In the genomic region with DNA sequence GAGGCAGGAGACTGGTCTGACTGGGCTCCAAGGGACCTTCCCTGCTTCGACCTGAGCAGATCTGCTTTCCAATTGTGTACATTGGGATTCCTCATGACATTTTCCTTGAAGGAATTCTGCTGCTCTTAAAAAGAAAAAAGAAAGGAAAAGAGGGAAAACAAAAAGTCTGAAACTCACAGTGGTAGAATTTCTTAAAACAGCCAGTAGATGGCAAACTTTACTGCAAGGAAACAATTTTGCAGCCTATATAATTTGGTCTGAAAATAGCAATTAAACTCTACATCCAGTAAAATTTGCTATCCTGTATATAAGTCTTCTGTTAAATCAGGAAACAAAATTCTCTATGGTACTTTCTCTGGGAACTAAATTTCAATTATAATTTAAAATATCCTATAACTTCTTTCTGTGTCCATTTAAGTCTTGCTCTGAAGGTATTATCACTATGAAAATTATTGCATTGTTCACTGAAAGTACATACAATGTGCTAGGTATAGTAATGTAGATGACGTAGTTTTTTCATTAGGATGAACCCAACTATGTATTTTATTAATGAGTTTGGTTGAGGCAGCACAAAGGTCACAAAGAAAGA, we compare ENCODE assay signal across 9 cellular contexts. TPM values are rescaled to one million over a fixed set of nuclear protein-coding genes. Genes with fewer than 3 reads are reported as not detected.
DNase-seq lines count a peak whose midpoint lies in the region; ATAC-seq, FAIRE-seq and TF ChIP-seq lines count a peak whose summit lies in the region.
"Had no signal": no experiment of that assay in that cellular context is flagged by ENCODE, and none has a peak within 500 bp of the region (broad histone marks: within the 10 kb centered on the region; RNA-seq: fewer than 3 reads in every experiment).

No MANE protein-coding gene starts in this region.

- peak; percentile 48 for TF ChIP-seq RAD21 in IMR-90 (IDR thresholded peaks at IDR 0.05; ENCODE audit: low read length)
- peak; percentile 41; the same call in 1 of the 2 replicates for TF ChIP-seq RAD21 in GM12878 (IDR thresholded peaks at IDR 0.05; ENCODE audit: insufficient read depth, low read depth, low read length)

- RAD21 ChIA-PET in GM12878 (lab: Charles Lee; ENCODE audit: unreplicated experiment), result interaction anchor here (2.3 kb wide), 1 partner anchor 148 kb away, joined by 10 read pairs; no protein-coding TSS in a partner anchor

- H3K14ac ChIP-seq in IMR-90 (replicated peaks; ENCODE audit: low read depth, low read length), result no peak overlapping the region
- no peak overlapping the region for H3K14ac ChIP-seq in neuronal stem cell (ENCODE audit: low read length)

- dilution Hi-C loops in IMR-90 (cut with HindIII; ENCODE audit: low sequenced_read_pairs, unreplicated experiment), result no loop called here

- no peaks in the 10 kb centered on the region for H3K9me1 ChIP-seq in IMR-90 (ENCODE audit: insufficient read depth, low read length)

- WGBS in IMR-90 (ENCODE audit: extremely low coverage in 2 of 2, insufficient read length in 1 of 2), 2 experiments, result no CpG with 5 or more reads among the region's 2 CpGs
- 3% methylated on average over 2 of the region's 2 CpGs for WGBS in GM12878 (ENCODE audit: insufficient coverage, insufficient replicate concordance, low lambda C conversion rate, missing lambda C conversion rate)
- WGBS in neuronal stem cell (ENCODE audit: extremely low coverage in 2 of 2, insufficient read length in 2 of 2, insufficient replicate concordance in 1 of 2), 2 donors, result no CpG with 5 or more reads among the region's 2 CpGs

- in situ Hi-C loops in IMR-90 (cut with MboI; ENCODE audit: low sequenced_read_pairs), result no loop called here
- in situ Hi-C loops in GM12878 (cut with MboI), result no loop called here

- no peaks in the 10 kb centered on the region for H3K27me3 ChIP-seq in GM06990 (replicated peaks; ENCODE audit: control insufficient read depth, insufficient read depth, low read length)
- H3K27me3 ChIP-seq in IMR-90 (ENCODE audit: control insufficient read depth, insufficient read depth, low read length), result peaks cover 6% of the 10 kb centered on the region
- H3K27me3 ChIP-seq in GM12878 (replicated peaks in 1 of 2; ENCODE audit: control insufficient read depth in 2 of 2, insufficient read depth in 2 of 2, low read length in 1 of 2), result no peaks in the 10 kb centered on the region
- no peaks in the 10 kb centered on the region for H3K27me3 ChIP-seq in neuronal stem cell (ENCODE audit: control insufficient read depth in 3 of 3, insufficient read depth in 3 of 3, low read depth in 1 of 3, low read length in 3 of 3)

- H3K79me1 ChIP-seq in IMR-90 (ENCODE audit: low read depth in 1 of 2, low read length in 2 of 2), result no peaks in the 10 kb centered on the region
- no peaks in the 10 kb centered on the region for H3K79me1 ChIP-seq in neuronal stem cell (ENCODE audit: low read depth, low read length)

- H2AK9ac ChIP-seq in IMR-90 (replicated peaks; ENCODE audit: low read depth, low read length, poor library complexity), result no peak overlapping the region

- H3K23ac ChIP-seq in IMR-90 (ENCODE audit: low read depth, low read length) (no peak overlapping the region), neuronal stem cell (ENCODE audit: low read depth, low read length, poor library complexity) (no peak overlapping the region)

- H2AK5ac ChIP-seq in IMR-90 (ENCODE audit: low read depth, low read length) (no peak overlapping the region), neuronal stem cell (ENCODE audit: low read depth, low read length) (no peak overlapping the region)

- intact Hi-C loops in IMR-90 (cut with micrococcal nuclease) (loop anchor here (2.0 to 5.0 kb wide), 3 partner anchors 29 to 589 kb away; a partner anchor contains a TSS), GM12878 (cut with micrococcal nuclease; ENCODE audit: unreplicated experiment) (no loop called here)

- H4K8ac ChIP-seq in IMR-90 (ENCODE audit: low read depth in 2 of 2, low read length in 2 of 2), result no peak overlapping the region
- no peak overlapping the region for H4K8ac ChIP-seq in neuronal stem cell (ENCODE audit: low read depth, low read length)

- FAIRE-seq in GM12878 (lab: Jason Lieb, UNC), result no peak

- H3K56ac ChIP-seq in IMR-90 (ENCODE audit: extremely low read depth, insufficient read depth, low read length), result no peak overlapping the region

- no peak overlapping the region for H3K4ac ChIP-seq in IMR-90 (ENCODE audit: low read depth, low read length)
- H3K4ac ChIP-seq in neuronal stem cell (ENCODE audit: low read length), result no peak overlapping the region

- H3K18ac ChIP-seq in IMR-90 (ENCODE audit: low read depth, low read length), result no peak overlapping the region
- H3K18ac ChIP-seq in neuronal stem cell (ENCODE audit: low read length), result no peak overlapping the region

- peak overlapping the region; percentile 76 for H3K4me2 ChIP-seq in IMR-90 (ENCODE audit: low read depth, low read length)
- H3K4me2 ChIP-seq in GM12878 (ENCODE audit: control insufficient read depth, insufficient read depth), result no peak overlapping the region
- H3K4me2 ChIP-seq in neuronal stem cell (ENCODE audit: insufficient read depth, low read length, poor library complexity, severe bottlenecking), result no peak overlapping the region

- H2BK20ac ChIP-seq in IMR-90 (ENCODE audit: low read depth, low read length), result no peak overlapping the region

- CTCF ChIA-PET in IMR-90 (lab: Yijun Ruan, JAX), result interaction anchor here (0.6 kb wide), 1 partner anchor 29 kb away, joined by 3 read pairs; no protein-coding TSS in a partner anchor
- CTCF ChIA-PET in GM12878 (lab: Yijun Ruan, JAX), result interaction anchor here (0.7 to 4.1 kb wide), 6 partner anchors 8 to 147 kb away, joined by 3 to 35 read pairs (median 5); no protein-coding TSS in a partner anchor

- H2BK12ac ChIP-seq in neuronal stem cell (ENCODE audit: low read length), result no peak overlapping the region

- peak overlapping the region; percentile 64; the same call in 1 of the 2 replicates for H3K9ac ChIP-seq in IMR-90 (ENCODE audit: low read depth, low read length)
- H3K9ac ChIP-seq in GM12878 (ENCODE audit: control insufficient read depth, insufficient read depth, low read length), result no peak overlapping the region
- no peak overlapping the region for H3K9ac ChIP-seq in neuronal stem cell (ENCODE audit: low read depth, low read length, poor library complexity)

- TF ChIP-seq CTCF in GM06990 (IDR thresholded peaks at IDR 0.05; ENCODE audit: insufficient read depth, low read length, poor library complexity, severe bottlenecking), result peak; percentile 58
- TF ChIP-seq CTCF in IMR-90 (conservative IDR thresholded peaks at IDR 0.05; ENCODE audit: low read depth, low read length), result peak; percentile 61
- peak; percentile 38 to 52 (median 39); a peak in 5 of 6 replicates for TF ChIP-seq CTCF in GM12878 (IDR thresholded peaks at IDR 0.05 in 2 of 3, conservative IDR thresholded peaks at IDR 0.05 in 1 of 3; ENCODE audit: control insufficient read depth in 2 of 3, extremely low read depth in 1 of 3, insufficient read depth in 1 of 3, low read depth in 3 of 3, low read length in 3 of 3)

- H4K5ac ChIP-seq in IMR-90 (ENCODE audit: low read depth, low read length), result no peak overlapping the region

- H2BK15ac ChIP-seq in IMR-90 (ENCODE audit: low read depth, low read length), result no peak overlapping the region
- no peak overlapping the region for H2BK15ac ChIP-seq in neuronal stem cell (ENCODE audit: low read length)

- ATAC-seq in IMR-90 (ENCODE audit: low read depth), result peak; percentile 49; the same call in 1 of the 2 replicates
- ATAC-seq in GM12878, result peak; percentile 53; the same call in 2 of the 3 replicates
- no peak for ATAC-seq in GM18907 (IDR thresholded peaks at IDR 0.05; ENCODE audit: unreplicated experiment)
- ATAC-seq in GM19455 (IDR thresholded peaks at IDR 0.05; ENCODE audit: unreplicated experiment), result no peak

- SMC1A ChIA-PET in GM12878 (lab: Charles Lee; ENCODE audit: uncharacterized antibody, unreplicated experiment), result interaction anchor here (1.0 kb wide), 1 partner anchor 148 kb away, joined by 4 read pairs; no protein-coding TSS in a partner anchor

- H2BK5ac ChIP-seq in IMR-90 (ENCODE audit: low read depth, low read length, poor library complexity, severe bottlenecking) (no peak overlapping the region), neuronal stem cell (ENCODE audit: low read length) (no peak overlapping the region)

- no peak for TF ChIP-seq EP300 in GM12878 (IDR thresholded peaks at IDR 0.05; ENCODE audit: borderline replicate concordance in 1 of 2, control insufficient read depth in 1 of 2, low read depth in 2 of 2, low read length in 2 of 2)

- POLR2A ChIA-PET in IMR-90 (lab: Charles Lee; ENCODE audit: unreplicated experiment) (no interaction called here), GM12878 (lab: Charles Lee) (no interaction called here)

- no peak for DNase-seq in GM06990 (ENCODE audit: extremely low read depth, insufficient read length)
- peak; percentile 16 for DNase-seq in IMR-90
- no peak for DNase-seq in GM12878 (ENCODE audit: low read depth, low spot score)
- DNase-seq in neuronal stem cell (ENCODE audit: low spot score), result no peak
- no peak for DNase-seq in SIG-M5 (lab: John Stamatoyannopoulos, UW)
- no peak for DNase-seq in epidermal melanocyte (ENCODE audit: insufficient read length, low spot score)

- H4K20me1 ChIP-seq in IMR-90 (ENCODE audit: insufficient read depth, low read length) (no peaks in the 10 kb centered on the region), GM12878 (ENCODE audit: control insufficient read depth, insufficient read depth) (no peaks in the 10 kb centered on the region)

- no peaks in the 10 kb centered on the region for H3K79me2 ChIP-seq in GM12878 (ENCODE audit: control insufficient read depth, insufficient read depth, low read length)

- no peak for TF ChIP-seq POLR2A in IMR-90 (IDR thresholded peaks at IDR 0.05; ENCODE audit: low read depth, low read length)
- TF ChIP-seq POLR2A in GM12878 (IDR thresholded peaks at IDR 0.05; ENCODE audit: low read depth, low read length), result no peak

- H3K4me1 ChIP-seq in IMR-90 (ENCODE audit: control insufficient read depth, insufficient read depth, low read length) (no peaks in the 10 kb centered on the region), GM12878 (ENCODE audit: control insufficient read depth, insufficient read depth, low read length) (no peaks in the 10 kb centered on the region), neuronal stem cell (ENCODE audit: control insufficient read depth in 2 of 2, insufficient read depth in 1 of 2, low read depth in 1 of 2, low read length in 2 of 2) (no peaks in the 10 kb centered on the region)

- H3K9me3 ChIP-seq in IMR-90 (ENCODE audit: control insufficient read depth, insufficient read depth, low read length) (no peaks in the 10 kb centered on the region), GM12878 (replicated peaks; ENCODE audit: control insufficient read depth, insufficient read depth, low read length) (no peaks in the 10 kb centered on the region), neuronal stem cell (replicated peaks in 1 of 2; ENCODE audit: control insufficient read depth in 2 of 2, insufficient read depth in 1 of 2, low read depth in 1 of 2, low read length in 2 of 2) (no peaks in the 10 kb centered on the region)

- no peak overlapping the region for H2BK120ac ChIP-seq in IMR-90 (ENCODE audit: low read depth, low read length)
- H2BK120ac ChIP-seq in neuronal stem cell (ENCODE audit: low read depth, low read length), result no peak overlapping the region

- H2AFZ ChIP-seq in IMR-90 (replicated peaks; ENCODE audit: low read length, poor library complexity) (no peak overlapping the region), GM12878 (ENCODE audit: control insufficient read depth, low read depth, low read length) (no peak overlapping the region), neuronal stem cell (ENCODE audit: low read length) (peak overlapping the region; percentile 80)

- H3K27ac ChIP-seq in IMR-90 (ENCODE audit: insufficient read depth, low read length) (no peak overlapping the region), GM12878 (ENCODE audit: control insufficient read depth, insufficient read depth) (no peak overlapping the region), neuronal stem cell (replicated peaks; ENCODE audit: low read length) (no peak overlapping the region)

- BruUV-seq in IMR-90 (replicated peaks; lab: Mats Ljungman, UMichigan), result no TSS peak
- BruUV-seq in GM12878 (replicated peaks; lab: Mats Ljungman, UMichigan), result no TSS peak

- H4K91ac ChIP-seq in IMR-90 (ENCODE audit: insufficient read depth, low read depth, low read length) (no peak overlapping the region), neuronal stem cell (ENCODE audit: low read depth, low read length, poor library complexity) (no peak overlapping the region)

- H3K4me3 ChIP-seq in GM06990 (replicated peaks; ENCODE audit: low read depth, low read length) (no peak overlapping the region), IMR-90 (ENCODE audit: insufficient read depth, low read depth, low read length) (no peak overlapping the region), GM12878 (no peak overlapping the region), neuronal stem cell (ENCODE audit: low read length in 2 of 2) (no peak overlapping the region)

- H3K36me3 ChIP-seq in GM06990 (ENCODE audit: control insufficient read depth, insufficient read depth, low read length) (no peaks in the 10 kb centered on the region), IMR-90 (ENCODE audit: control insufficient read depth, insufficient read depth, low read length) (no peaks in the 10 kb centered on the region), GM12878 (ENCODE audit: control insufficient read depth in 2 of 2, insufficient read depth in 2 of 2, low read length in 1 of 2) (no peaks in the 10 kb centered on the region), neuronal stem cell (replicated peaks in 1 of 2; ENCODE audit: control insufficient read depth in 2 of 2, insufficient read depth in 2 of 2, low read length in 2 of 2) (no peaks in the 10 kb centered on the region)

RNA-seq across cellular contexts. Expression of a gene that starts 59.8 kb away (rescaled TPM):
- total RNA-seq in IMR-90 (2012; rRNA removed) (under 0.01 TPM in 1 of 2 replicates, not detected in the other), GM12878 (2014; rRNA removed) (0.06 TPM in 1 of 2 replicates, not detected in the other), GM12878 (2014; rRNA removed; fragmentation: Illumina TruSeq; extraction: Trizol) (not detected in 2 replicates), GM12878 (2021) (not detected in 2 replicates)
- polyA plus RNA-seq in IMR-90 (2012; rRNA removed) (not detected in 2 replicates), GM12878 (2011; rRNA removed) (0.10 and 0.16 TPM in 2 replicates), GM12878 (2014; fragmentation: Illumina TruSeq; extraction: Trizol) (0.06 TPM in 1 of 2 replicates, not detected in the other), GM12878 (2014; fragmentation: Nextera tagmentation; extraction: Ambion mirVana) (not detected), GM12878 (2014; rRNA removed) (0.06 TPM in 1 of 2 replicates, not detected in the other), GM12878 (2016; fragmentation: Nextera tagmentation; extraction: Ambion mirVana) (not detected)
- not detected in 2 replicates for polyA plus RNA-seq in IMR-90 (2012; cell fraction: cytosol; rRNA removed)
- 0.02 and 0.05 TPM in 2 replicates for polyA plus RNA-seq in IMR-90 (2012; cell fraction: nucleus; rRNA removed; ENCODE audit: low replicate concordance)
- 0.46 and 0.64 TPM in 2 replicates for total RNA-seq in GM12878 (2013; cell fraction: nucleolus; rRNA removed)
- not detected for polyA plus RNA-seq in GM12878 (2011; ENCODE audit: low read depth)
- polyA plus RNA-seq in GM12878 (2011; cell fraction: cytosol; rRNA removed), result 0.06 TPM in 1 of 2 replicates, not detected in the other
- 0.07 and 0.09 TPM in 2 replicates for polyA plus RNA-seq in GM12878 (2011; cell fraction: nucleus; rRNA removed)
- not detected in 2 replicates for polyA plus RNA-seq in GM12878 (2012)
- 0.41 and 0.59 TPM in 2 replicates for polyA minus RNA-seq in GM12878 (2011; rRNA and poly(A)+ RNA removed)
- not detected in 2 replicates for polyA minus RNA-seq in GM12878 (2011; cell fraction: cytosol; rRNA and poly(A)+ RNA removed)
- polyA minus RNA-seq in GM12878 (2011; cell fraction: nucleus; rRNA and poly(A)+ RNA removed), result 0.10 and 0.12 TPM in 2 replicates
- polyA plus RNA-seq in neuronal stem cell (2013, experiment 1 of 2), result 1.3 TPM
- 1.2 TPM for polyA plus RNA-seq in neuronal stem cell (2013, experiment 2 of 2)
- polyA plus RNA-seq: IgD-negative memory B cell had no signal

Comparison
In these comparisons a context has a peak if more than half of its experiments do, and no peak if none do; other contexts are left out.
1. ATAC-seq: peak in IMR-90 (single experiment) and GM12878 (single experiment); none in GM18907 (single experiment) and GM19455 (single experiment).
2. Peak in every context shown above with its lines, with median percentiles within 50 percentile points of each other: CTCF ChIP-seq.